1 cellular context compared by ENCODE assay signal in genomic region chr12:2198088-2198501, GRCh38.
TF ChIP-seq lines count a peak whose summit lies in the region.

No MANE protein-coding gene starts in this region.

TF ChIP-seq in HEK293, 187 proteins besides CTCF, POLR2A, EP300 and RAD21 (continued from another document):
- no peak for TF ChIP-seq BCL6B (tag by site-specific recombination; IDR thresholded peaks at IDR 0.05)
- no peak for TF ChIP-seq PRDM2 (tag by site-specific recombination; IDR thresholded peaks at IDR 0.05; ENCODE audit: borderline replicate concordance)
- no peak for TF ChIP-seq ZBTB11 (tag by site-specific recombination; conservative IDR thresholded peaks at IDR 0.05; ENCODE audit: low read depth)
- no peak for TF ChIP-seq KLF7 (tag by site-specific recombination; IDR thresholded peaks at IDR 0.05; ENCODE audit: borderline replicate concordance)
- no peak for TF ChIP-seq AEBP2 (tag by site-specific recombination; IDR thresholded peaks at IDR 0.05; ENCODE audit: borderline replicate concordance)
- no peak for TF ChIP-seq ZNF18 (tag by site-specific recombination; IDR thresholded peaks at IDR 0.05)
- no peak for TF ChIP-seq HIC1 (tag by site-specific recombination; IDR thresholded peaks at IDR 0.05)
- TF ChIP-seq KLF8 (tag by site-specific recombination; IDR thresholded peaks at IDR 0.05) = no peak
- no peak for TF ChIP-seq ZNF148 (tag by site-specific recombination; IDR thresholded peaks at IDR 0.05; ENCODE audit: borderline replicate concordance)
